Comparison of ENCODE assay signal across 11 cellular contexts in genomic region chr5:157463621-157464407, GRCh38. TPM values are rescaled to one million over a fixed set of nuclear protein-coding genes. Genes with fewer than 3 reads are reported as not detected.
DNase-seq lines count a peak whose midpoint lies in the region; ATAC-seq and FAIRE-seq lines count a peak whose summit lies in the region.
"Had no signal": no experiment of that assay in that cellular context is flagged by ENCODE, and none has a peak within 500 bp of the region (broad histone marks: within the 10 kb centered on the region; RNA-seq: fewer than 3 reads in every experiment).

No MANE protein-coding gene starts in this region.

- no peak for FAIRE-seq in urothelium cell line (lab: Jason Lieb, UNC)
- FAIRE-seq: small intestine had no signal

- peak overlapping the region; percentile 53 for H3K27ac ChIP-seq in SJSA1
- H3K27ac ChIP-seq: HL-60 had no signal

- H3K36me3 ChIP-seq in SJSA1: no peaks in the 10 kb centered on the region

- ATAC-seq in Right ventricle myocardium superior (ENCODE audit: poor library complexity): peak; percentile 54
- no peak for ATAC-seq in HG02981 (IDR thresholded peaks at IDR 0.05; ENCODE audit: unreplicated experiment)

- intact Hi-C loops in Right ventricle myocardium superior (cut with DNase I): no loop called here
- intact Hi-C loops in cardiac septum (cut with DNase I): no loop called here

- H3K4me1 ChIP-seq in SJSA1 (replicated peaks): peaks cover 34% of the 10 kb centered on the region

- peaks cover 8% of the 10 kb centered on the region for H3K27me3 ChIP-seq in SJSA1 (replicated peaks)

- no peak overlapping the region for H3K4me3 ChIP-seq in SJSA1

- DNase-seq in Right ventricle myocardium superior: no peak
- no peak for DNase-seq in cardiac septum (ENCODE audit: low spot score)
- DNase-seq in SJSA1 (ENCODE audit: low read depth in 1 of 2, low spot score in 2 of 2): peak in 1 of 2 experiments; percentile 80
- DNase-seq in islet precursor cell: peak; percentile 49
- DNase-seq in urothelium cell line (ENCODE audit: low spot score): peak; percentile 38
- no peak for DNase-seq in NCI-H748 (lab: John Stamatoyannopoulos, UW; ENCODE audit: unreplicated experiment)
- DNase-seq in SK-N-DZ (ENCODE audit: low spot score): no peak
- DNase-seq: small intestine, T-helper 9 cell had no signal

- no peaks in the 10 kb centered on the region for H3K9me3 ChIP-seq in SJSA1 (replicated peaks)

RNA-seq across cellular contexts. Expression of gene NIPAL4, which starts 3.8 kb away (rescaled TPM):
- not detected for total RNA-seq in Right ventricle myocardium superior
- total RNA-seq in cardiac septum: 0.30 TPM
- 0.18 TPM in 1 of 2 replicates, not detected in the other for total RNA-seq in SJSA1 (2014; rRNA removed; shearing (Covaris generic))
- polyA plus RNA-seq in SK-N-DZ (2014; cell fraction: cytosol; rRNA removed): not detected in 2 replicates
- polyA plus RNA-seq in SK-N-DZ (2014; cell fraction: nucleus; rRNA removed): not detected in 2 replicates

Comparison
In these comparisons a context has a peak if more than half of its experiments do, and no peak if none do; other contexts are left out.
1. DNase-seq: peak in islet precursor cell (single experiment) and urothelium cell line (single experiment); none in Right ventricle myocardium superior (single experiment), cardiac septum (single experiment), NCI-H748 (single experiment) and SK-N-DZ (single experiment).